24 cellular contexts compared by ENCODE assay signal in the genomic region with DNA sequence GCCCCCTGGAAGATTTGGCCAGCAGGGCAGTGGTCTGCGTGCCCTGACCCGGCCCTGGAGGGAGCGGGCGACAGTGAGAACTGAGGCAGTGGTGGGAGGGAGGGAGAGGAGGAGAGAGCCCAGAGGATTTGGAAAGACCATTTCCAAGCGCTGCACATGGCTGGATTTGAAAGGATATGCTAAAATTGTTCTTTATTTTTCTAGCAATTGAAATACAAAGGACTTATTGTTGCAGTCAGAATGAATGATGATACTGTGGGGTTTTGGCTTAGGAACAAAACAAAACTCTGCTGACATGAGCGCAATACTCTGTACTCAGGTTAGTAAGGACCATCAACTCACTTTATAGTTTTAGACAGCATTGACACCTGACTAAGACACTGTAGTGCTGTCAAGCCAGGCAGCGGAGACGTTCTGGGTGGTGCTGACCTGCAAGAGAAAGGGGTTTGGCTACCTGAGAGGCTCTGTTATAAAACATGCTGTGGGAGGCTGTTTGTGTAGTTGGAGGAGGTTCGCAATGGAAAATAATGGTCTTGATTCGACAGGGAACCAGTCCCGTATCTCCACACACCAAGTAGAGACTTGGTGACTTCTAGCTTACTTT.
DNase-seq lines count a peak whose midpoint lies in the region; ATAC-seq and TF ChIP-seq lines count a peak whose summit lies in the region.
"Had no signal": no experiment of that assay in that cellular context is flagged by ENCODE, and none has a peak within 500 bp of the region (broad histone marks: within the 10 kb centered on the region; RNA-seq: fewer than 3 reads in every experiment).

No MANE protein-coding gene starts in this region.

- no peaks in the 10 kb centered on the region for H3K27me3 Mint-ChIP-seq in mesothelial cell of epicardium (ENCODE audit: low read depth)

- peak; percentile 44 for DNase-seq in NCI-H1092 treated with DMSO at 0.1 percent for 48 hours (lab: John Stamatoyannopoulos, UW)
- DNase-seq in NCI-H1092 (lab: John Stamatoyannopoulos, UW) = no peak
- DNase-seq in caudate nucleus (lab: John Stamatoyannopoulos, UW) = peak in 2 of 61 donors; percentile 11 to 19
- no peak for DNase-seq in mesothelial cell of epicardium (ENCODE audit: low spot score in 2 of 2, unreplicated experiment in 2 of 2)
- no peak for DNase-seq in suprapubic skin (ENCODE audit: low spot score in 2 of 2)
- DNase-seq in inferior parietal cortex (ENCODE audit: extremely low spot score) = no peak
- DNase-seq: activated CD4-positive, alpha-beta T cell treated with anti-CD3 and anti-CD28 coated beads, Interleukin-2, amount 50 U/mL, for 48 hours; activated CD8-positive, alpha-beta memory T cell treated with anti-CD3 and anti-CD28 coated beads, Interleukin-2, amount 50 U/mL, for 48 hours; activated effector memory CD4-positive, alpha-beta T cell treated with Interleukin-2 at 50 U/mL for 16 hours; activated naive CD8-positive, alpha-beta T cell treated with anti-CD3 and anti-CD28 coated beads, Interleukin-2, amount 10 ng/mL, durations not matched to agents 7 days and 5 days; AML-193; brain microvascular endothelial cell; colonic mucosa; DMS79; heart right ventricle; HFFc6; left ventricle myocardium inferior; NCI-H187; T1000 had no signal

- no peak for ATAC-seq in HG03571 (IDR thresholded peaks at IDR 0.05; ENCODE audit: unreplicated experiment)
- no peak for ATAC-seq in GM18870 (IDR thresholded peaks at IDR 0.05; ENCODE audit: unreplicated experiment)
- ATAC-seq: WTC11 had no signal

- H3K9me3 Mint-ChIP-seq in mesothelial cell of epicardium = no peaks in the 10 kb centered on the region
- H3K9me3 Mint-ChIP-seq: activated naive CD8-positive, alpha-beta T cell treated with anti-CD3 and anti-CD28 coated beads, Interleukin-2, amount 10 ng/mL, durations not matched to agents 7 days and 5 days; HFFc6; WTC11 had no signal

- TF ChIP-seq CTCF in mesothelial cell of epicardium (IDR thresholded peaks at IDR 0.05; ENCODE audit: unreplicated experiment) = no peak
- no peak for TF ChIP-seq CTCF in suprapubic skin (IDR thresholded peaks at IDR 0.05)

- H3K36me3 ChIP-seq in suprapubic skin = no peaks in the 10 kb centered on the region
- H3K36me3 ChIP-seq: brain microvascular endothelial cell, colonic mucosa, left ventricle myocardium inferior had no signal

- H3K4me3 ChIP-seq in suprapubic skin = no peak overlapping the region
- H3K4me3 ChIP-seq: colonic mucosa, heart right ventricle, left ventricle myocardium inferior had no signal

- WGBS in suprapubic skin = 83% methylated on average over 11 of the region's 11 CpGs

- H3K4me1 Mint-ChIP-seq in mesothelial cell of epicardium = peaks cover 52% of the 10 kb centered on the region
- H3K4me1 Mint-ChIP-seq: activated naive CD8-positive, alpha-beta T cell treated with anti-CD3 and anti-CD28 coated beads, Interleukin-2, amount 10 ng/mL, durations not matched to agents 7 days and 5 days had no signal

- peaks cover 5% of the 10 kb centered on the region for H3K36me3 Mint-ChIP-seq in mesothelial cell of epicardium
- H3K36me3 Mint-ChIP-seq: activated naive CD8-positive, alpha-beta T cell treated with anti-CD3 and anti-CD28 coated beads, Interleukin-2, amount 10 ng/mL, durations not matched to agents 7 days and 5 days; WTC11 had no signal

- H3K27ac Mint-ChIP-seq in mesothelial cell of epicardium = peak overlapping the region; percentile 10
- H3K27ac Mint-ChIP-seq: activated naive CD8-positive, alpha-beta T cell treated with anti-CD3 and anti-CD28 coated beads, Interleukin-2, amount 10 ng/mL, durations not matched to agents 7 days and 5 days; HFFc6; WTC11 had no signal

- no peaks in the 10 kb centered on the region for H3K27me3 ChIP-seq in suprapubic skin
- H3K27me3 ChIP-seq: brain microvascular endothelial cell, colonic mucosa, heart right ventricle had no signal

- no peak for TF ChIP-seq POLR2A in suprapubic skin (IDR thresholded peaks at IDR 0.05)

- no peaks in the 10 kb centered on the region for H3K9me3 ChIP-seq in suprapubic skin
- H3K9me3 ChIP-seq: colonic mucosa, heart right ventricle, left ventricle myocardium inferior had no signal

- H3K27ac ChIP-seq in caudate nucleus (ENCODE audit: low read depth, low read length) = peak overlapping the region; percentile 63
- peak overlapping the region; percentile 31 for H3K27ac ChIP-seq in suprapubic skin
- H3K27ac ChIP-seq: 22Rv1, brain microvascular endothelial cell, colonic mucosa, KMS-11, left ventricle myocardium inferior had no signal

- H3K4me1 ChIP-seq in suprapubic skin = peaks cover 38% of the 10 kb centered on the region
- H3K4me1 ChIP-seq: colonic mucosa had no signal

- H3K4me3 Mint-ChIP-seq in mesothelial cell of epicardium = no peak overlapping the region
- H3K4me3 Mint-ChIP-seq: activated naive CD8-positive, alpha-beta T cell treated with anti-CD3 and anti-CD28 coated beads, Interleukin-2, amount 10 ng/mL, durations not matched to agents 7 days and 5 days; HFFc6; WTC11 had no signal

- TF ChIP-seq EP300 in suprapubic skin (IDR thresholded peaks at IDR 0.05) = no peak
